17 cellular contexts compared by ENCODE assay signal in genomic region chr20:59363094-59363493, GRCh38.
"Had no signal": no experiment of that assay in that cellular context is flagged by ENCODE, and none has a peak within 500 bp of the region (broad histone marks: within the 10 kb centered on the region; RNA-seq: fewer than 3 reads in every experiment).

No MANE protein-coding gene starts in this region.

- H3K4me1 Mint-ChIP-seq: naive thymus-derived CD4-positive, alpha-beta T cell had no signal

- H3K79me2 ChIP-seq: hepatocyte had no signal

- H3K36me3 Mint-ChIP-seq: naive thymus-derived CD4-positive, alpha-beta T cell had no signal

- H3K4me3 Mint-ChIP-seq: naive thymus-derived CD4-positive, alpha-beta T cell had no signal

- H3K9me3 ChIP-seq: esophagus squamous epithelium, ovary, stomach, thoracic aorta had no signal

- DNase-seq: esophagus squamous epithelium; foreskin fibroblast; head of caudate nucleus; kidney glomerular epithelial cell; naive thymus-derived CD4-positive, alpha-beta T cell; nephron progenitor cell; nucleus accumbens; ovary; right cardiac atrium; small intestine; stimulated activated CD4-positive, alpha-beta T cell treated with anti-CD3 and anti-CD28 coated beads, Interleukin-12 subunit alpha, Interleukin-12 subunit beta, amount 100 ng/mL, for 4 hours; stimulated activated naive CD4-positive, alpha-beta T cell; stomach; substantia nigra; trophoblast cell had no signal

- H3K27me3 ChIP-seq: hepatocyte, ovary had no signal

- H3K27ac Mint-ChIP-seq: naive thymus-derived CD4-positive, alpha-beta T cell had no signal

- H3K36me3 ChIP-seq: esophagus squamous epithelium, ovary, stomach, thoracic aorta had no signal

- H2AFZ ChIP-seq: hepatocyte had no signal

- H3K4me3 ChIP-seq: esophagus squamous epithelium, hepatocyte, ovary, stomach, thoracic aorta had no signal

- H3K9me3 Mint-ChIP-seq: naive thymus-derived CD4-positive, alpha-beta T cell; nephron progenitor cell had no signal

- FAIRE-seq: small intestine had no signal

- H3K4me2 ChIP-seq: hepatocyte had no signal

- H3K27ac ChIP-seq: esophagus squamous epithelium, hepatocyte, ovary, stomach, thoracic aorta had no signal

- H3K4me1 ChIP-seq: stomach had no signal
